ENCODE assay signal across 8 cellular contexts in the genomic region with DNA sequence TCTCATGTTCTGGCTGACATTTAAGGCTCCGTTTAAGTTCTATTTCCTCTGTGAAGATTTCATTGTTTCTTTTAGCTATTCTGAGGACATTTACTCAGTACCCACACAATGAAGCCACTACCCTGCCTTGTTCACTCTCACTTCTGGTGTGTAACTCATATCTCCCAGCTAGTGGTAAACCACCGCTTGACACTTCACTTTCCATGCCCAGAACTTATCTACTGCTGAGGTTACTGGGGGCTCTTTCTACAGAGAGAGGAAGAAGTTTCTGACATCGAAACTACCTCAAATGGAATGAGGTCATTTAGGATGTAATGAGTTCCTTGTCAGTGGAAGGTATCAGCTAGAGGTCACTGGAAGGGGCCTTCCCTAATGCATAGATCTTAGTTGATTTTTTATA.
DNase-seq lines count a peak whose midpoint lies in the region; ATAC-seq and TF ChIP-seq lines count a peak whose summit lies in the region.

No MANE protein-coding gene starts in this region.

- no TSS peak for BruUV-seq in PC-3 (replicated peaks; lab: Mats Ljungman, UMichigan)

- intact Hi-C loops in esophagus muscularis mucosa (cut with DNase I) (no loop called here), aorta (cut with DNase I) (no loop called here), posterior cingulate gyrus (cut with DNase I) (no loop called here), PC-3 (cut with micrococcal nuclease) (no loop called here)

- no peaks in the 10 kb centered on the region for H3K27me3 ChIP-seq in esophagus muscularis mucosa
- peaks cover 0 to 2% of the 10 kb centered on the region in 2 donors for H3K27me3 ChIP-seq in aorta (ENCODE audit: control insufficient read depth in 1 of 2, insufficient read depth in 2 of 2, low read length in 1 of 2)
- H3K27me3 ChIP-seq in PC-3 (ENCODE audit: low read length), result no peaks in the 10 kb centered on the region

- DNase-seq in esophagus muscularis mucosa (ENCODE audit: extremely low spot score) (peak; percentile 26), aorta (no peak), posterior cingulate gyrus (no peak), PC-3 (no peak), cortex of kidney (lab: John Stamatoyannopoulos, UW) (no peak)

- WGBS in esophagus muscularis mucosa, result 55% methylated on average over 3 of the region's 3 CpGs
- WGBS in aorta, 2 donors, result 57 to 60% methylated on average over 3 of the region's 3 CpGs

- H3K4me3 ChIP-seq in esophagus muscularis mucosa (no peak overlapping the region), aorta (ENCODE audit: low read length in 2 of 2) (no peak overlapping the region), PC-3 (ENCODE audit: low read length) (no peak overlapping the region)

- H3K27ac ChIP-seq in esophagus muscularis mucosa (replicated peaks in 1 of 4) (no peak overlapping the region), aorta (ENCODE audit: low read depth in 1 of 2, low read length in 2 of 2) (no peak overlapping the region), PC-3 (ENCODE audit: low read length) (no peak overlapping the region)

- ATAC-seq in GM18511 (IDR thresholded peaks at IDR 0.05; ENCODE audit: unreplicated experiment) (peak; percentile 97), GM19467 (IDR thresholded peaks at IDR 0.05; ENCODE audit: unreplicated experiment) (peak; percentile 97), HG03159 (IDR thresholded peaks at IDR 0.05; ENCODE audit: unreplicated experiment) (peak; percentile 98), aorta (ENCODE audit: low FRiP score) (no peak), PC-3 (no peak)

- H3K79me2 ChIP-seq in PC-3 (ENCODE audit: low read length), result no peaks in the 10 kb centered on the region

- H2AFZ ChIP-seq in PC-3 (ENCODE audit: low read length), result no peak overlapping the region

- no peaks in the 10 kb centered on the region for H3K9me2 ChIP-seq in PC-3 (replicated peaks; ENCODE audit: low read length)

- no peaks in the 10 kb centered on the region for H3K4me1 ChIP-seq in esophagus muscularis mucosa
- no peaks in the 10 kb centered on the region for H3K4me1 ChIP-seq in aorta (ENCODE audit: control insufficient read depth in 1 of 2, insufficient read depth in 2 of 2, low read length in 2 of 2)
- H3K4me1 ChIP-seq in PC-3 (ENCODE audit: insufficient read depth, low read length), result no peaks in the 10 kb centered on the region

- no peaks in the 10 kb centered on the region for H3K36me3 ChIP-seq in esophagus muscularis mucosa
- no peaks in the 10 kb centered on the region for H3K36me3 ChIP-seq in aorta (ENCODE audit: control insufficient read depth in 1 of 2, insufficient read depth in 2 of 2, low read length in 1 of 2)
- no peaks in the 10 kb centered on the region for H3K36me3 ChIP-seq in PC-3 (ENCODE audit: low read depth, low read length)

- H3K9ac ChIP-seq in PC-3 (ENCODE audit: low read length), result no peak overlapping the region

- CTCF ChIA-PET in PC-3 (lab: Charles Lee), result no interaction called here

- no peak for TF ChIP-seq CTCF in esophagus muscularis mucosa (IDR thresholded peaks at IDR 0.05)
- no peak for TF ChIP-seq CTCF in PC-3 (conservative IDR thresholded peaks at IDR 0.05; ENCODE audit: low read depth, low read length)

- H3K4me2 ChIP-seq in PC-3 (ENCODE audit: low read length), result no peak overlapping the region

- H4K20me1 ChIP-seq in PC-3 (ENCODE audit: low read length), result no peaks in the 10 kb centered on the region

- no peak for TF ChIP-seq POLR2A in esophagus muscularis mucosa (IDR thresholded peaks at IDR 0.05; ENCODE audit: low read depth)

- TF ChIP-seq EP300 in esophagus muscularis mucosa (IDR thresholded peaks at IDR 0.05), result no peak

- H3K9me3 ChIP-seq in esophagus muscularis mucosa (no peaks in the 10 kb centered on the region), aorta (ENCODE audit: control insufficient read depth, low read length) (peaks cover 1% of the 10 kb centered on the region), PC-3 (ENCODE audit: low read length) (no peaks in the 10 kb centered on the region)

- POLR2A ChIA-PET in PC-3 (lab: Charles Lee; ENCODE audit: unreplicated experiment), result no interaction called here

- H3F3A ChIP-seq in PC-3 (ENCODE audit: low read length, unreplicated experiment), result no peaks in the 10 kb centered on the region

Comparison
In these comparisons a context has a peak if more than half of its experiments do, and no peak if none do; other contexts are left out.
1. ATAC-seq: peak in GM18511 (single experiment), GM19467 (single experiment) and HG03159 (single experiment); none in aorta (single experiment) and PC-3 (single experiment).